In genomic region chr1:150696590-150696989, GRCh38 we compare ENCODE assay signal across 2 cellular contexts.
TF ChIP-seq lines count a peak whose summit lies in the region.

No MANE protein-coding gene starts in this region.

TF ChIP-seq in H1, 55 proteins besides CTCF, POLR2A, EP300 and RAD21 (continued from another document):
- TF ChIP-seq BACH1 (IDR thresholded peaks at IDR 0.05; ENCODE audit: low read length): no peak
- TF ChIP-seq SAP30 (IDR thresholded peaks at IDR 0.05; ENCODE audit: insufficient read depth, insufficient replicate concordance, low read length): no peak
- TF ChIP-seq PHF8 (conservative IDR thresholded peaks at IDR 0.05; ENCODE audit: low read depth, low read length): no peak
- TF ChIP-seq USF2 (IDR thresholded peaks at IDR 0.05; ENCODE audit: low read length): no peak
- TF ChIP-seq ASH2L (IDR thresholded peaks at IDR 0.05; ENCODE audit: low read length): no peak
- TF ChIP-seq POLR2AphosphoS5 (IDR thresholded peaks at IDR 0.05; ENCODE audit: low read depth, low read length): no peak
- no peak for TF ChIP-seq BRCA1 (IDR thresholded peaks at IDR 0.05; ENCODE audit: low read depth, low read length)
- no peak for TF ChIP-seq CREB1 (IDR thresholded peaks at IDR 0.05)
- TF ChIP-seq SP2 (IDR thresholded peaks at IDR 0.05; ENCODE audit: low read length): no peak
- no peak for TF ChIP-seq CHD7 (IDR thresholded peaks at IDR 0.05; ENCODE audit: insufficient replicate concordance, low read length)
- TF ChIP-seq ATF2 (IDR thresholded peaks at IDR 0.05; ENCODE audit: low read length): no peak
- TF ChIP-seq JUN (IDR thresholded peaks at IDR 0.05; ENCODE audit: low read depth, low read length): no peak
- TF ChIP-seq GABPA (IDR thresholded peaks at IDR 0.05; ENCODE audit: borderline replicate concordance, insufficient read depth, low read length): no peak
- no peak for TF ChIP-seq SP1 (IDR thresholded peaks at IDR 0.05; ENCODE audit: low read depth, low read length)
- TF ChIP-seq CEBPB (IDR thresholded peaks at IDR 0.05; ENCODE audit: low read depth, low read length): no peak

TF ChIP-seq in neural cell, 6 proteins besides CTCF, POLR2A, EP300 and RAD21 (continued from another document):
- TF ChIP-seq REST (IDR thresholded peaks at IDR 0.05; ENCODE audit: borderline replicate concordance): no peak
- no peak for TF ChIP-seq EZH2 (IDR thresholded peaks at IDR 0.05; ENCODE audit: borderline replicate concordance, insufficient read depth, low read length, poor library complexity, severe bottlenecking)
TF ChIP-seq in neural cell: peak in this region for 0.
